In genomic region chr12:98741229-98741614, GRCh38 we compare ENCODE assay signal across 1 cellular context.
TF ChIP-seq lines count a peak whose summit lies in the region.

No MANE protein-coding gene starts in this region.

TF ChIP-seq in GM23338, 12 proteins besides CTCF, POLR2A, EP300 and RAD21 (continued from another document):
- TF ChIP-seq, protein P1, sequence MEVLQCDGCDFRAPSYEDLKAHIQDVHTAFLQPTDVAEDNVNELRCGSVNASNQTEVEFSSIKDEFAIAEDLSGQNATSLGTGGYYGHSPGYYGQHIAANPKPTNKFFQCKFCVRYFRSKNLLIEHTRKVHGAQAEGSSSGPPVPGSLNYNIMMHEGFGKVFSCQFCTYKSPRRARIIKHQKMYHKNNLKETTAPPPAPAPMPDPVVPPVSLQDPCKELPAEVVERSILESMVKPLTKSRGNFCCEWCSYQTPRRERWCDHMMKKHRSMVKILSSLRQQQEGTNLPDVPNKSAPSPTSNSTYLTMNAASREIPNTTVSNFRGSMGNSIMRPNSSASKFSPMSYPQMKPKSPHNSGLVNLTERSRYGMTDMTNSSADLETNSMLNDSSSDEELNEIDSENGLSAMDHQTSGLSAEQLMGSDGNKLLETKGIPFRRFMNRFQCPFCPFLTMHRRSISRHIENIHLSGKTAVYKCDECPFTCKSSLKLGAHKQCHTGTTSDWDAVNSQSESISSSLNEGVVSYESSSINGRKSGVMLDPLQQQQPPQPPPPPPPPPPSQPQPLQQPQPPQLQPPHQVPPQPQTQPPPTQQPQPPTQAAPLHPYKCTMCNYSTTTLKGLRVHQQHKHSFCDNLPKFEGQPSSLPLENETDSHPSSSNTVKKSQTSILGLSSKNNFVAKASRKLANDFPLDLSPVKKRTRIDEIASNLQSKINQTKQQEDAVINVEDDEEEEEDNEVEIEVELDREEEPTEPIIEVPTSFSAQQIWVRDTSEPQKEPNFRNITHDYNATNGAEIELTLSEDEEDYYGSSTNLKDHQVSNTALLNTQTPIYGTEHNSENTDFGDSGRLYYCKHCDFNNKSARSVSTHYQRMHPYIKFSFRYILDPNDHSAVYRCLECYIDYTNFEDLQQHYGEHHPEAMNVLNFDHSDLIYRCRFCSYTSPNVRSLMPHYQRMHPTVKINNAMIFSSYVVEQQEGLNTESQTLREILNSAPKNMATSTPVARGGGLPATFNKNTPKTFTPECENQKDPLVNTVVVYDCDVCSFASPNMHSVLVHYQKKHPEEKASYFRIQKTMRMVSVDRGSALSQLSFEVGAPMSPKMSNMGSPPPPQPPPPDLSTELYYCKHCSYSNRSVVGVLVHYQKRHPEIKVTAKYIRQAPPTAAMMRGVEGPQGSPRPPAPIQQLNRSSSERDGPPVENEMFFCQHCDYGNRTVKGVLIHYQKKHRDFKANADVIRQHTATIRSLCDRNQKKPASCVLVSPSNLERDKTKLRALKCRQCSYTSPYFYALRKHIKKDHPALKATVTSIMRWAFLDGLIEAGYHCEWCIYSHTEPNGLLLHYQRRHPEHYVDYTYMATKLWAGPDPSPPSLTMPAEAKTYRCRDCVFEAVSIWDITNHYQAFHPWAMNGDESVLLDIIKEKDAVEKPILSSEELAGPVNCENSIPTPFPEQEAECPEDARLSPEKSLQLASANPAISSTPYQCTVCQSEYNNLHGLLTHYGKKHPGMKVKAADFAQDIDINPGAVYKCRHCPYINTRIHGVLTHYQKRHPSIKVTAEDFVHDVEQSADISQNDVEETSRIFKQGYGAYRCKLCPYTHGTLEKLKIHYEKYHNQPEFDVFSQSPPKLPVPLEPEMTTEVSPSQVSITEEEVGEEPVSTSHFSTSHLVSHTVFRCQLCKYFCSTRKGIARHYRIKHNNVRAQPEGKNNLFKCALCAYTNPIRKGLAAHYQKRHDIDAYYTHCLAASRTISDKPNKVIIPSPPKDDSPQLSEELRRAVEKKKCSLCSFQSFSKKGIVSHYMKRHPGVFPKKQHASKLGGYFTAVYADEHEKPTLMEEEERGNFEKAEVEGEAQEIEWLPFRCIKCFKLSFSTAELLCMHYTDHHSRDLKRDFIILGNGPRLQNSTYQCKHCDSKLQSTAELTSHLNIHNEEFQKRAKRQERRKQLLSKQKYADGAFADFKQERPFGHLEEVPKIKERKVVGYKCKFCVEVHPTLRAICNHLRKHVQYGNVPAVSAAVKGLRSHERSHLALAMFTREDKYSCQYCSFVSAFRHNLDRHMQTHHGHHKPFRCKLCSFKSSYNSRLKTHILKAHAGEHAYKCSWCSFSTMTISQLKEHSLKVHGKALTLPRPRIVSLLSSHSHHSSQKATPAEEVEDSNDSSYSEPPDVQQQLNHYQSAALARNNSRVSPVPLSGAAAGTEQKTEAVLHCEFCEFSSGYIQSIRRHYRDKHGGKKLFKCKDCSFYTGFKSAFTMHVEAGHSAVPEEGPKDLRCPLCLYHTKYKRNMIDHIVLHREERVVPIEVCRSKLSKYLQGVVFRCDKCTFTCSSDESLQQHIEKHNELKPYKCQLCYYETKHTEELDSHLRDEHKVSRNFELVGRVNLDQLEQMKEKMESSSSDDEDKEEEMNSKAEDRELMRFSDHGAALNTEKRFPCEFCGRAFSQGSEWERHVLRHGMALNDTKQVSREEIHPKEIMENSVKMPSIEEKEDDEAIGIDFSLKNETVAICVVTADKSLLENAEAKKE (CRISPR knock-in tag; IDR thresholded peaks at IDR 0.05) = no peak
